ENCODE assay signal across 21 cellular contexts in the genomic region with DNA sequence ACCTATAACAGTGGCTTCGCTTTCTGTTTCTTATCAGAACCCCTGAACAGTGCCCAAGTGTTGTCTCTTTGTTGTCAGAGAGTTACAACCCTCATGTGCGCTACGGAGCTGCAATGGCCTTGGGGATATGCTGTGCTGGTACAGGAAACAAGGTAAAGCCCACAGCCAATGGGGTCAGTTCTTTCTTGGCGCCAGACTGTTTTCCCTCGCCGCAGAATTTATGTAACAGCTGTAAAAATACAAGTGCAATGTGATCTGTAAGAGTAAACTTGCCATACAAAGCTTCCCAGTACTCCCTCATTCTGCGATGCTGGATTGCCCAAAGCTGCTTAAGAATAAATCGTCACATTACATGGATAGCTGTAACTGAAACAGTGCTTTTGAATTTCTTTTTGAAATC. TPM values are rescaled to one million over a fixed set of nuclear protein-coding genes. Genes with fewer than 3 reads are reported as not detected.
DNase-seq lines count a peak whose midpoint lies in the region; TF ChIP-seq lines count a peak whose summit lies in the region.
"Had no signal": no experiment of that assay in that cellular context is flagged by ENCODE, and none has a peak within 500 bp of the region (broad histone marks: within the 10 kb centered on the region; RNA-seq: fewer than 3 reads in every experiment).

No MANE protein-coding gene starts in this region.

- no peaks in the 10 kb centered on the region for H3K27me3 Mint-ChIP-seq in nephron (ENCODE audit: low read depth)
- H3K27me3 Mint-ChIP-seq: IgD-negative memory B cell, progenitor cell of endocrine pancreas had no signal

- no peak overlapping the region for H3K4me3 ChIP-seq in transverse colon
- H3K4me3 ChIP-seq: gastrocnemius medialis, HAP-1, SJSA1 had no signal

- H3K4me1 ChIP-seq in transverse colon: peaks cover 0 to 4% (median 0%) of the 10 kb centered on the region in 4 donors

- intact Hi-C loops in transverse colon (cut with DNase I; ENCODE audit: low total_unique reads): no loop called here

- no peak for TF ChIP-seq CTCF in nephron (IDR thresholded peaks at IDR 0.05; ENCODE audit: unreplicated experiment in 3 of 3)
- no peak for TF ChIP-seq CTCF in transverse colon (IDR thresholded peaks at IDR 0.05)

- H3K4me1 Mint-ChIP-seq in nephron: peaks cover 43% of the 10 kb centered on the region
- H3K4me1 Mint-ChIP-seq: immature natural killer cell had no signal

- H3K4me3 Mint-ChIP-seq in nephron: peak overlapping the region in 2 of 3 experiments; percentile 46 to 73
- H3K4me3 Mint-ChIP-seq: IgD-negative memory B cell, immature natural killer cell had no signal

- in situ Hi-C loops in transverse colon (cut with MboI; ENCODE audit: low pct_ligation_motif_present in 1 of 4, low pct_unique_long_range_greater_than_20kb in 1 of 4, low sequenced_read_pairs in 3 of 4): no loop called here

- no peaks in the 10 kb centered on the region for H3K27me3 ChIP-seq in transverse colon
- H3K27me3 ChIP-seq: gastrocnemius medialis, SJSA1 had no signal

- H3K9me3 Mint-ChIP-seq in nephron: no peaks in the 10 kb centered on the region
- H3K9me3 Mint-ChIP-seq: IgD-negative memory B cell, immature natural killer cell had no signal

- peaks cover 7% of the 10 kb centered on the region for H3K36me3 Mint-ChIP-seq in nephron (ENCODE audit: low read depth)

- 55 to 57% methylated on average over 4 to 8 of the region's 8 CpGs for WGBS in transverse colon (ENCODE audit: low coverage in 1 of 2), 2 donors

- H3K9me3 ChIP-seq in transverse colon: no peaks in the 10 kb centered on the region
- H3K9me3 ChIP-seq: gastrocnemius medialis, HAP-1, SJSA1 had no signal

- H3K27ac Mint-ChIP-seq in nephron: peak overlapping the region; percentile 94 to 98 (median 95)
- H3K27ac Mint-ChIP-seq: IgD-negative memory B cell, progenitor cell of endocrine pancreas had no signal

- peak overlapping the region in 2 of 4 donors; percentile 1 to 17 for H3K27ac ChIP-seq in transverse colon
- H3K27ac ChIP-seq: gastrocnemius medialis, SJSA1 had no signal

- TF ChIP-seq EP300 in transverse colon (IDR thresholded peaks at IDR 0.05; ENCODE audit: low read depth): no peak

- no peaks in the 10 kb centered on the region for H3K36me3 ChIP-seq in transverse colon
- H3K36me3 ChIP-seq: HAP-1 had no signal

- no peak for TF ChIP-seq POLR2A in transverse colon (IDR thresholded peaks at IDR 0.05)

- peak; percentile 57 for DNase-seq in COLO668 (lab: John Stamatoyannopoulos, UW; ENCODE audit: unreplicated experiment)
- peak; percentile 87 for DNase-seq in NCI-H2029 treated with DMSO at 0.1 percent for 48 hours (lab: John Stamatoyannopoulos, UW)
- peak; percentile 37 for DNase-seq in amniotic epithelial cell (ENCODE audit: low read depth)
- no peak for DNase-seq in transverse colon
- DNase-seq in CD1c-positive myeloid dendritic cell (ENCODE audit: extremely low spot score): no peak
- no peak for DNase-seq in NCI-H128 (lab: John Stamatoyannopoulos, UW; ENCODE audit: unreplicated experiment)
- no peak for DNase-seq in stimulated activated CD8-positive, alpha-beta memory T cell treated with anti-CD3 and anti-CD28 coated beads, Interleukin-4, amount 100 ng/mL, for 48 hours
- DNase-seq: activated CD4-positive, alpha-beta T cell treated with anti-CD3 and anti-CD28 coated beads, Interleukin-2, amount 50 U/mL, for 1 hour; activated T-cell treated with anti-CD3 and anti-CD28 coated beads, Interleukin-2, amount 50 U/mL, for 48 hours; central memory CD4-positive, alpha-beta T cell; COR-L47; gastrocnemius medialis; GDM1; immature natural killer cell; midbrain; stimulated activated CD4-positive, alpha-beta T cell treated with anti-CD3 and anti-CD28 coated beads, Interleukin-1b, Interleukin-23, amount 100 ng/mL, for 48 hours had no signal

RNA-seq across cellular contexts. Expression of a gene that starts 13.9 kb away (rescaled TPM):
- 1 to 10 TPM in 1 of 4 donors, under 1 TPM in 2, not detected in 1; 0.40 to 6.2 (median 0.82) TPM for total RNA-seq in transverse colon
- total RNA-seq: progenitor cell of endocrine pancreas had no signal

RNA-seq across cellular contexts. Expression of a gene that starts 59.7 kb away (rescaled TPM):
- total RNA-seq in transverse colon: 10 to 100 TPM; 11.5 to 59.5 (median 14.4) TPM

Comparison
In these comparisons a context has a peak if more than half of its experiments do, and no peak if none do; other contexts are left out.
1. DNase-seq: peak in COLO668 (single experiment), NCI-H2029 treated with DMSO at 0.1 percent for 48 hours (single experiment) and amniotic epithelial cell (single experiment); none in transverse colon (single experiment), CD1c-positive myeloid dendritic cell (single experiment), NCI-H128 (single experiment) and stimulated activated CD8-positive, alpha-beta memory T cell treated with anti-CD3 and anti-CD28 coated beads, Interleukin-4, amount 100 ng/mL, for 48 hours (single experiment).